ENCODE assay signal across 19 cellular contexts in the genomic region with DNA sequence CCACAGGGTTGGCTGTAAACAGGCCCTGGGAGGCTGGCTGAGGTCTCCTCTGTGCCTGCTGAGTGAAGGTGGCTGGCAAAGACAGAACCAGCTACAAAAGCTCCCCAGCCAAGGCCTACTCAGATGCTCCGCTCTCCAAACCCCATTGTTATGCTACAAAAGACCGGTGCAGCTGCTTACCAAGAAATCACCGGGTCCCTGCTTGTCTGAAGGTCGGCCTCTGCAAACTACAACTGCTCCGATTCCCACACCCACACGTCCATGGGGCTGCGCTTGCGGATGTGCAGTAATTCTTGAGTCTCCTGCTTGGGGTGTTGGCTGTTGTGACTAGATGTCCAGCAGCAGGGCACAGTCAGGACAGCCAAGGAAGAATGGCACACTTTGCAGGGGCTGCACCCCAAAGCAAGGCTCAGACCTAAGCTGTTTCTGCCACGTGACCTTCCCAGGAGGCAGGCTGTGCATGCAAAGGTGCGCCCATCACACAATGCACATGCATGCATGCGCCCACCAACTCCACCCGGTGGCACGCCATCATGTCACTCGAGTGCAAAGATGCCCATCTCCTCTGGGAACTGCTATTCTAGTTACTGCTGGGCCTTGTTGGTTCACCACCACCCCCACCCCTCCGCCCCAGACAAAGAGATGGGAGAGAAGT.
"Had no signal": no experiment of that assay in that cellular context is flagged by ENCODE, and none has a peak within 500 bp of the region (broad histone marks: within the 10 kb centered on the region; RNA-seq: fewer than 3 reads in every experiment).

No MANE protein-coding gene starts in this region.

- H3K9me3 Mint-ChIP-seq: activated naive CD8-positive, alpha-beta T cell treated with anti-CD3 and anti-CD28 coated beads, Interleukin-2, amount 50 U/mL, for 24 hours; activated T-helper 1 cell treated with anti-CD3 and anti-CD28 coated beads, Interleukin-12 subunit alpha, Interleukin-12 subunit beta, Interleukin-2, Interleukin-4 antibody, amounts not matched to agents 30 ng/mL and 10 ng/mL and 1 ng/mL, durations not matched to agents 14 hours and 24 hours and 36 hours; nephron had no signal

- H3K27me3 ChIP-seq: body of pancreas, cardiac muscle cell, testis had no signal

- H3K4me1 ChIP-seq: body of pancreas, foreskin keratinocyte, left lung, testis had no signal

- H3K27me3 Mint-ChIP-seq: activated naive CD8-positive, alpha-beta T cell treated with anti-CD3 and anti-CD28 coated beads, Interleukin-2, amount 50 U/mL, for 24 hours had no signal

- H3K27ac Mint-ChIP-seq: activated naive CD8-positive, alpha-beta T cell treated with anti-CD3 and anti-CD28 coated beads, Interleukin-2, amount 50 U/mL, for 24 hours; nephron had no signal

- H3K4me1 Mint-ChIP-seq: activated naive CD8-positive, alpha-beta T cell treated with anti-CD3 and anti-CD28 coated beads, Interleukin-2, amount 50 U/mL, for 24 hours had no signal

- H3K27ac ChIP-seq: body of pancreas, cardiac muscle cell, foreskin keratinocyte, left lung, testis, WERI-Rb-1 had no signal

- H3K9me3 ChIP-seq: body of pancreas, left lung, testis had no signal

- H3K36me3 ChIP-seq: cardiac muscle cell, left lung, WERI-Rb-1 had no signal

- H3K4me3 Mint-ChIP-seq: activated naive CD8-positive, alpha-beta T cell treated with anti-CD3 and anti-CD28 coated beads, Interleukin-2, amount 50 U/mL, for 24 hours; activated T-helper 1 cell treated with anti-CD3 and anti-CD28 coated beads, Interleukin-12 subunit alpha, Interleukin-12 subunit beta, Interleukin-2, Interleukin-4 antibody, amounts not matched to agents 30 ng/mL and 10 ng/mL and 1 ng/mL, durations not matched to agents 14 hours and 24 hours and 36 hours; nephron had no signal

- DNase-seq: activated gamma-delta T cell; activated naive CD4-positive, alpha-beta T cell treated with anti-CD3 and anti-CD28 coated beads, Interleukin-2, amount 50 U/mL, for 16 hours; activated naive CD8-positive, alpha-beta T cell treated with anti-CD3 and anti-CD28 coated beads, Interleukin-2, amount 50 U/mL, for 24 hours; effector CD4-positive, alpha-beta T cell; erythroblast; foreskin keratinocyte; left lung; nucleus accumbens; posterior cingulate gyrus; stimulated activated CD4-positive, alpha-beta T cell treated with anti-CD3 and anti-CD28 coated beads, Interleukin-4, amount 100 ng/mL, for 1 hour; stimulated activated naive CD4-positive, alpha-beta T cell; T-helper 1 cell; testis; WERI-Rb-1 had no signal

- H3K4me3 ChIP-seq: body of pancreas, cardiac muscle cell, left lung, testis had no signal

- ATAC-seq: activated naive CD8-positive, alpha-beta T cell treated with anti-CD3 and anti-CD28 coated beads, Interleukin-2, amount 50 U/mL, for 24 hours; body of pancreas; foreskin keratinocyte; left lung; sciatic nerve had no signal
